ENCODE assay signal across 1 cellular context in genomic region chr16:1762879-1763520, GRCh38.
TF ChIP-seq lines count a peak whose summit lies in the region.

No MANE protein-coding gene starts in this region.

TF ChIP-seq in GM12878, 131 proteins besides CTCF, POLR2A, EP300 and RAD21:
- TF ChIP-seq SKIL (IDR thresholded peaks at IDR 0.05; ENCODE audit: low read depth, poor library complexity, severe bottlenecking) = no peak
- TF ChIP-seq NR2F1 (conservative IDR thresholded peaks at IDR 0.05) = peak; percentile 28; the same call in 1 of the 2 replicates
TF ChIP-seq in GM12878: peak in this region for 1.
